Comparison of ENCODE assay signal across 19 cellular contexts in the genomic region with DNA sequence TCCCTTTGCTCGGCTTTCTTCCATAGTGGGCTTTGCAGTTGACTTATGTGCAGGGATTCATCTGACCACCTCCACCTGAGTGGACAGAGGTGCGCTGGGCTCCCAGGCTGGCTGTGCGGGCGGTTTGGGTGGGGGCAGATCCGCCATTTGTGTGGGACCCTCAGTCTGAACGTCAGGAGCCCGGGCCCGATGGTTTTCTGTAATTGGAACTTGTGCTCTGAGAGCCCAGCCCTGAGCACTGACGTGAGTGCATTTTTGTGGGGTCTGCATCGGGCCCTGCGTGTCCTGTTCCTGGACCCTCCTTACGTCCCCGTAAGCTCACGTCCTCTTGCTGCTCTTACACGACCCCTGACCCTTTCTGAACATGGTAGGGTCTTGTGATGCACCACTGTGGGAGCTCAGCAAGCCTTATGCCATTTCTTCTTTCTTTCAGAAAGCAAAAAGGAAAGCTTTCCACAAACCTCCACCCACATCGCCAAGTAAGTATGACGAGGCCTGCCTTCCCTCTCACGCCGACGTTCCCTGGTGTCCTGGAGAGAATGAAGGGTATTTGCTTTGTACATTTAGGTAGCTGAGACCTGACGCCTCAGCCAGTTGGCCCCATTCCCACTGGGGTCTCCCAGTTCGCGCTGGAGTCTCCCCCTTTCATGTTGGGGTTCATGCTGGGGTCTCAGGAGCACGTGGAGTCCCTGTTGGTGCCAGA. TPM values are rescaled to one million over a fixed set of nuclear protein-coding genes. Genes with fewer than 3 reads are reported as not detected.
DNase-seq lines count a peak whose midpoint lies in the region; ATAC-seq, FAIRE-seq and TF ChIP-seq lines count a peak whose summit lies in the region.
"Had no signal": no experiment of that assay in that cellular context is flagged by ENCODE, and none has a peak within 500 bp of the region (broad histone marks: within the 10 kb centered on the region; RNA-seq: fewer than 3 reads in every experiment).

No MANE protein-coding gene starts in this region.

- no peaks in the 10 kb centered on the region for H3K27me3 Mint-ChIP-seq in neural progenitor cell (ENCODE audit: insufficient read depth, low read depth)
- H3K27me3 Mint-ChIP-seq in CD4-positive, alpha-beta memory T cell = no peaks in the 10 kb centered on the region

- H3K36me3 Mint-ChIP-seq in neural progenitor cell = peaks cover 6% of the 10 kb centered on the region
- peaks cover 3 to 8% of the 10 kb centered on the region in 2 donors for H3K36me3 Mint-ChIP-seq in CD4-positive, alpha-beta memory T cell

- no peak for TF ChIP-seq CTCF in OCI-LY3 (IDR thresholded peaks at IDR 0.05; ENCODE audit: low read depth, low read length)
- no peak for TF ChIP-seq CTCF in kidney (IDR thresholded peaks at IDR 0.05; ENCODE audit: borderline replicate concordance, extremely low read depth, insufficient read depth)
- no peak for TF ChIP-seq CTCF in neural progenitor cell (IDR thresholded peaks at IDR 0.05)

- H3K27ac Mint-ChIP-seq in neural progenitor cell = peak overlapping the region; percentile 42
- H3K27ac Mint-ChIP-seq in CD4-positive, alpha-beta memory T cell = no peak overlapping the region
- H3K27ac Mint-ChIP-seq: CD14-positive monocyte; CD8-positive, alpha-beta T cell had no signal

- H3K79me2 ChIP-seq in OCI-LY3 (ENCODE audit: low read length) (peaks cover 33% of the 10 kb centered on the region), neural progenitor cell (ENCODE audit: low read depth) (peaks cover 6% of the 10 kb centered on the region)

- H3K4me1 ChIP-seq in OCI-LY3 (ENCODE audit: low read length) (peaks cover 48% of the 10 kb centered on the region), kidney (ENCODE audit: control insufficient read depth in 1 of 2, insufficient read depth in 1 of 2, low read depth in 1 of 2, low read length in 2 of 2) (peaks cover 0 to 3% of the 10 kb centered on the region in 2 donors), neural progenitor cell (peaks cover 32% of the 10 kb centered on the region)
- H3K4me1 ChIP-seq in CD4-positive, alpha-beta memory T cell (ENCODE audit: insufficient read depth, low read length) = peaks cover 7% of the 10 kb centered on the region
- H3K4me1 ChIP-seq: BE2C had no signal

- H3K9ac ChIP-seq in OCI-LY3 (ENCODE audit: low read length) (peak overlapping the region; percentile 67; the same call in 1 of the 2 replicates), kidney (ENCODE audit: low read length in 2 of 2) (no peak overlapping the region), neural progenitor cell (no peak overlapping the region)
- H3K9ac ChIP-seq: GM23248 had no signal

- H3K27me3 ChIP-seq in OCI-LY3 (ENCODE audit: low read depth, low read length) = no peaks in the 10 kb centered on the region
- no peaks in the 10 kb centered on the region for H3K27me3 ChIP-seq in neural progenitor cell
- H3K27me3 ChIP-seq in CD4-positive, alpha-beta memory T cell (ENCODE audit: insufficient read depth, low read length) = no peaks in the 10 kb centered on the region
- H3K27me3 ChIP-seq: BE2C had no signal

- intact Hi-C loops in kidney (cut with DNase I) = no loop called here
- intact Hi-C loops in CD4-positive, alpha-beta memory T cell (cut with micrococcal nuclease) = no loop called here

- CTCF ChIA-PET in CD4-positive, alpha-beta memory T cell (lab: Charles Lee; ENCODE audit: partially characterized antibody) = interaction anchor here (1.0 to 2.1 kb wide), 2 partner anchors 90 to 100 kb away, joined by 3 to 8 read pairs; no protein-coding TSS in a partner anchor

- peaks cover 16% of the 10 kb centered on the region for H3K36me3 ChIP-seq in OCI-LY3 (replicated peaks; ENCODE audit: low read depth, low read length)
- peaks cover 5 to 19% of the 10 kb centered on the region in 2 donors for H3K36me3 ChIP-seq in kidney (ENCODE audit: control insufficient read depth in 1 of 2, insufficient read depth in 2 of 2, low read length in 2 of 2)
- H3K36me3 ChIP-seq in neural progenitor cell = no peaks in the 10 kb centered on the region
- H3K36me3 ChIP-seq in CD4-positive, alpha-beta memory T cell (ENCODE audit: insufficient read depth, low read length) = no peaks in the 10 kb centered on the region
- H3K36me3 ChIP-seq: BE2C had no signal

- H3K4me1 Mint-ChIP-seq in neural progenitor cell = peaks cover 50% of the 10 kb centered on the region
- H3K4me1 Mint-ChIP-seq in CD4-positive, alpha-beta memory T cell = peaks cover 8 to 15% (median 10%) of the 10 kb centered on the region in 4 donors

- no peak for ATAC-seq in esophagus mucosa
- ATAC-seq in GM19023 (IDR thresholded peaks at IDR 0.05; ENCODE audit: unreplicated experiment) = no peak
- ATAC-seq: CD8-positive, alpha-beta T cell had no signal

- H3F3A ChIP-seq in neural progenitor cell (ENCODE audit: low read depth) = peaks cover 24% of the 10 kb centered on the region

- FAIRE-seq in kidney (lab: Jason Lieb, UNC) = no peak
- FAIRE-seq: A204.1, GM12878 had no signal

- H4K20me1 ChIP-seq in OCI-LY3 (ENCODE audit: insufficient read depth, low read length) = no peaks in the 10 kb centered on the region
- peaks cover 4% of the 10 kb centered on the region for H4K20me1 ChIP-seq in neural progenitor cell (ENCODE audit: low read depth)

- POLR2A ChIA-PET in CD4-positive, alpha-beta memory T cell (lab: Charles Lee; ENCODE audit: partially characterized antibody) = no interaction called here

- H3K4me3 Mint-ChIP-seq in neural progenitor cell = no peak overlapping the region
- no peak overlapping the region for H3K4me3 Mint-ChIP-seq in CD4-positive, alpha-beta memory T cell
- H3K4me3 Mint-ChIP-seq: CD8-positive, alpha-beta T cell had no signal

- DNase-seq in kidney (peak; percentile 57), neural progenitor cell (ENCODE audit: low spot score) (no peak), OCI-M2 (lab: John Stamatoyannopoulos, UW; ENCODE audit: unreplicated experiment) (no peak)
- no peak for DNase-seq in CD4-positive, alpha-beta memory T cell
- DNase-seq: ACHN; BE2C; Calu3; CD8-positive, alpha-beta T cell; DMS53; DND-41; EL; HCEC 1CT had no signal

- no peaks in the 10 kb centered on the region for H3K9me3 Mint-ChIP-seq in neural progenitor cell
- H3K9me3 Mint-ChIP-seq in CD4-positive, alpha-beta memory T cell = no peaks in the 10 kb centered on the region
- H3K9me3 Mint-ChIP-seq: CD14-positive monocyte; CD8-positive, alpha-beta T cell had no signal

- H3K4me2 ChIP-seq in OCI-LY3 (ENCODE audit: low read length) = peak overlapping the region; percentile 95
- peak overlapping the region; percentile 60 for H3K4me2 ChIP-seq in neural progenitor cell

- no peaks in the 10 kb centered on the region for H3K9me3 ChIP-seq in OCI-LY3 (ENCODE audit: insufficient read depth, low read length)
- no peaks in the 10 kb centered on the region for H3K9me3 ChIP-seq in kidney (ENCODE audit: control insufficient read depth in 1 of 2, low read length in 2 of 2)
- H3K9me3 ChIP-seq in neural progenitor cell (ENCODE audit: low read depth) = no peaks in the 10 kb centered on the region
- H3K9me3 ChIP-seq in CD4-positive, alpha-beta memory T cell (ENCODE audit: control insufficient read depth in 1 of 2, low read length in 2 of 2) = no peaks in the 10 kb centered on the region
- H3K9me3 ChIP-seq: BE2C had no signal

- no peak overlapping the region for H2AFZ ChIP-seq in OCI-LY3 (ENCODE audit: low read depth, low read length)
- no peak overlapping the region for H2AFZ ChIP-seq in neural progenitor cell (replicated peaks)
- H2AFZ ChIP-seq: GM23248 had no signal

- H3K27ac ChIP-seq in OCI-LY3 (ENCODE audit: low read length) (peak overlapping the region; percentile 99), kidney (ENCODE audit: low read depth in 2 of 2, low read length in 2 of 2) (no peak overlapping the region), neural progenitor cell (no peak overlapping the region)
- H3K27ac ChIP-seq in CD4-positive, alpha-beta memory T cell (ENCODE audit: low read depth, low read length) = no peak overlapping the region
- H3K27ac ChIP-seq: GM23248 had no signal

- H3K4me3 ChIP-seq in OCI-LY3 (ENCODE audit: low read length) (peak overlapping the region; percentile 74; the same call in 1 of the 2 replicates), kidney (ENCODE audit: low read length in 2 of 2) (no peak overlapping the region), neural progenitor cell (no peak overlapping the region)
- H3K4me3 ChIP-seq in CD4-positive, alpha-beta memory T cell (ENCODE audit: low read length in 2 of 2) = no peak overlapping the region
- H3K4me3 ChIP-seq: GM23248 had no signal

RNA-seq across cellular contexts. Expression of a gene that starts 9.9 kb away (rescaled TPM):
- 27.8 TPM for total RNA-seq in kidney
- 6.1 TPM for polyA plus RNA-seq in kidney (ENCODE audit: insufficient read depth, low read depth, low replicate concordance)
- total RNA-seq in neural progenitor cell (ENCODE audit: low replicate concordance) = 4.6 and 10.1 TPM in 2 replicates
- total RNA-seq in CD4-positive, alpha-beta memory T cell = 1 to 10 TPM; 8.2 to 9.4 TPM
- polyA plus RNA-seq in CD4-positive, alpha-beta memory T cell = 1 to 10 TPM in 1 of 2 donors, under 1 TPM in 1; 0.81 to 3.7 TPM
- total RNA-seq in esophagus mucosa = 7.5 TPM

RNA-seq across cellular contexts. Expression of a gene that starts 13.3 kb away (rescaled TPM):
- 23.7 TPM for total RNA-seq in kidney
- polyA plus RNA-seq in kidney (ENCODE audit: insufficient read depth, low read depth, low replicate concordance) = 18.7 TPM
- 9.3 and 52.2 TPM in 2 replicates for total RNA-seq in neural progenitor cell (ENCODE audit: low replicate concordance)
- total RNA-seq in CD4-positive, alpha-beta memory T cell = 10 to 100 TPM; 37.0 to 41.4 TPM
- polyA plus RNA-seq in CD4-positive, alpha-beta memory T cell = 10 to 100 TPM; 24.2 to 42.4 TPM
- total RNA-seq in esophagus mucosa = 11.9 TPM

RNA-seq across cellular contexts. Expression of a gene that starts 49.1 kb away (rescaled TPM):
- total RNA-seq in kidney (18.4 TPM), neural progenitor cell (ENCODE audit: low replicate concordance) (58.0 and 177 TPM in 2 replicates), esophagus mucosa (5.7 TPM)
- polyA plus RNA-seq in kidney (ENCODE audit: insufficient read depth, low read depth, low replicate concordance) = 5.0 TPM
- 100 to 1,000 TPM; 125 to 127 TPM for total RNA-seq in CD4-positive, alpha-beta memory T cell
- polyA plus RNA-seq in CD4-positive, alpha-beta memory T cell = 1 to 10 TPM in 1 of 2 donors, under 1 TPM in 1; 0.09 to 4.1 TPM
